9 cellular contexts compared by ENCODE assay signal in the genomic region with DNA sequence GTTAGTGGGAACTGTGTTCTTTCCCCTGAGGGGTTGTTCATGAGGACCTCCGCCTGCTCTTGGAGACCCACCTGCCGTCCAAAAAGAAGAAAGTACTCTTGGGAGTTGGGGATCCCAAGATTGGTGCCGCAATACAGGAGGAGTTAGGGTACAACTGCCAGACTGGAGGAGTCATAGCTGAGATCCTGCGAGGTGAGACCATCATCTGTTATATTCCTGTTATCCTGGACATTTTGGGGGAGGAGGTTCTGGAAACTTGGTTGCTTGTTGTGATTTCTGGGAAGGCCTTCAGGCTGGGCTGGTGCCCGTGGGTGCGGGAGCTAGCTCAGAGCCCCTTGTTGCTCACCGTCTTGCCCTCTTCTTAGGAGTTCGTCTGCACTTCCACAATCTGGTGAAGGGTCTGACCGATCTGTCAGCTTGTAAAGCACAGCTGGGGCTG. TPM values are rescaled to one million over a fixed set of nuclear protein-coding genes. Genes with fewer than 3 reads are reported as not detected.
A peak's percentile ranks its signal among the peaks of the same experiment; 100 is the strongest.
DNase-seq lines count a peak whose midpoint lies in the region; ATAC-seq, FAIRE-seq and TF ChIP-seq lines count a peak whose summit lies in the region.
"Had no signal": no experiment of that assay in that cellular context is flagged by ENCODE, and none has a peak within 500 bp of the region (broad histone marks: within the 10 kb centered on the region; RNA-seq: fewer than 3 reads in every experiment).

No MANE protein-coding gene starts in this region.

- H3K27me3 ChIP-seq in HepG2 (ENCODE audit: control insufficient read depth in 1 of 2, insufficient read depth in 2 of 2, low read length in 2 of 2): no peaks in the 10 kb centered on the region; a peak in 1 of 5 replicates
- no peaks in the 10 kb centered on the region for H3K27me3 ChIP-seq in right lobe of liver
- H3K27me3 ChIP-seq in iPS-15b (ENCODE audit: control insufficient read depth, insufficient read depth, low read length): no peaks in the 10 kb centered on the region

- H3K4me2 ChIP-seq in HepG2 (ENCODE audit: low read depth, low read length): peak overlapping the region; percentile 100

- H3K4me1 ChIP-seq in HepG2 (ENCODE audit: insufficient read depth, low read length): peaks cover 43% of the 10 kb centered on the region
- peaks cover 0 to 17% (median 5%) of the 10 kb centered on the region in 4 donors for H3K4me1 ChIP-seq in right lobe of liver
- peaks cover 3% of the 10 kb centered on the region for H3K4me1 ChIP-seq in iPS-15b (ENCODE audit: control insufficient read depth, insufficient read depth, low read length)

- TF ChIP-seq EP300 in HepG2 (IDR thresholded peaks at IDR 0.05; ENCODE audit: low read depth in 2 of 2, low read length in 2 of 2): no peak
- no peak for TF ChIP-seq EP300 in HepG2 (CRISPR knock-in tag; IDR thresholded peaks at IDR 0.05; ENCODE audit: borderline replicate concordance)

- H3K36me3 Mint-ChIP-seq in activated CD8-positive, alpha-beta T cell treated with anti-CD3 and anti-CD28 coated beads for 36 hours (ENCODE audit: low read depth): peaks cover 66% of the 10 kb centered on the region
- H3K36me3 Mint-ChIP-seq in type B pancreatic cell: peaks cover 38% of the 10 kb centered on the region

- POLR2A ChIA-PET in HepG2 (lab: Yijun Ruan, JAX): interaction anchor here (2.8 to 7.0 kb wide), 2 partner anchors 10 to 13 kb away, joined by 7 to 151 read pairs; a partner anchor contains a TSS
- POLR2A ChIA-PET in activated CD8-positive, alpha-beta T cell treated with anti-CD3 and anti-CD28 coated beads for 36 hours (lab: Charles Lee): interaction anchor here (0.7 to 9.2 kb wide), 8 partner anchors 10 to 390 kb away, joined by 3 to 156 read pairs (median 5); a partner anchor contains a TSS

- peak overlapping the region; percentile 90 for H3K27ac Mint-ChIP-seq in activated CD8-positive, alpha-beta T cell treated with anti-CD3 and anti-CD28 coated beads for 36 hours
- peak overlapping the region; percentile 64 for H3K27ac Mint-ChIP-seq in type B pancreatic cell

- no peak for ATAC-seq in HepG2
- ATAC-seq in right lobe of liver: no peak
- no peak for ATAC-seq in activated CD8-positive, alpha-beta T cell treated with anti-CD3 and anti-CD28 coated beads for 36 hours
- ATAC-seq in left lobe of liver: no peak

- 81% methylated on average over 9 of the region's 9 CpGs for WGBS in HepG2 (ENCODE audit: low lambda C conversion rate)
- WGBS in right lobe of liver (ENCODE audit: insufficient coverage, low coverage, low lambda C conversion rate, missing lambda C conversion rate): 86% methylated on average over 2 of the region's 9 CpGs

- H3K4me3 ChIP-seq in HepG2 (replicated peaks in 1 of 3; ENCODE audit: insufficient read depth in 1 of 3, low read depth in 2 of 3, low read length in 3 of 3) (peak overlapping the region; percentile 60 to 97 (median 83)), right lobe of liver (no peak overlapping the region), iPS-15b (ENCODE audit: low read depth, low read length) (peak overlapping the region; percentile 98)

- peaks cover 46% of the 10 kb centered on the region for H3K79me2 ChIP-seq in HepG2 (ENCODE audit: insufficient read depth, low read length)

- BruUV-seq in HepG2 (replicated peaks; lab: Mats Ljungman, UMichigan): no TSS peak

- peaks cover 58% of the 10 kb centered on the region for H4K20me1 ChIP-seq in HepG2 (ENCODE audit: insufficient read depth, low read length)

- in situ Hi-C loops in HepG2 (cut with HindIII; ENCODE audit: extremely low pct_ligation_motif_present, low pct_unique_long_range_greater_than_20kb): no loop called here

- peak overlapping the region; percentile 89 for H3K4me3 Mint-ChIP-seq in activated CD8-positive, alpha-beta T cell treated with anti-CD3 and anti-CD28 coated beads for 36 hours
- peak overlapping the region; percentile 93 for H3K4me3 Mint-ChIP-seq in type B pancreatic cell

- H3K9ac ChIP-seq in HepG2 (ENCODE audit: insufficient read depth, low read depth, low read length) (peak overlapping the region; percentile 88), iPS-15b (ENCODE audit: low read depth, low read length) (peak overlapping the region; percentile 92)

- DNase-seq in HepG2 (ENCODE audit: low spot score) (no peak), right lobe of liver (no peak), type B pancreatic cell (ENCODE audit: extremely low spot score, unreplicated experiment) (no peak), left lobe of liver (ENCODE audit: low spot score) (no peak)
- no peak for DNase-seq in activated CD8-positive, alpha-beta T cell treated with anti-CD3 and anti-CD28 coated beads for 36 hours
- no peak for DNase-seq in NK-92 treated with Interleukin-12 subunit alpha and Interleukin-12 subunit beta, amount 100 ng/mL, for 24 hours (lab: John Stamatoyannopoulos, UW)
- DNase-seq in stimulated activated CD4-positive, alpha-beta T cell treated with anti-CD3 and anti-CD28 coated beads, Interleukin-4, amount 100 ng/mL, for 1 hour: no peak
- DNase-seq: NCI-H1092 treated with DMSO at 0.1 percent for 48 hours had no signal

- CTCF ChIA-PET in HepG2 (lab: Yijun Ruan, JAX; ENCODE audit: low intra/inter-chr PET ratio, low total read pairs): no interaction called here
- CTCF ChIA-PET in activated CD8-positive, alpha-beta T cell treated with anti-CD3 and anti-CD28 coated beads for 36 hours (lab: Charles Lee): interaction anchor here (9.3 kb wide), 1 partner anchor 132 kb away, joined by 103 read pairs; no protein-coding TSS in a partner anchor

- H3K9me3 Mint-ChIP-seq in activated CD8-positive, alpha-beta T cell treated with anti-CD3 and anti-CD28 coated beads for 36 hours: no peaks in the 10 kb centered on the region
- no peaks in the 10 kb centered on the region for H3K9me3 Mint-ChIP-seq in type B pancreatic cell

- peak overlapping the region; percentile 5 for H3K27ac ChIP-seq in HepG2 (ENCODE audit: extremely low read length, insufficient read depth, low read length)
- no peak overlapping the region for H3K27ac ChIP-seq in right lobe of liver

- H2AFZ ChIP-seq in HepG2 (ENCODE audit: low read length): no peak overlapping the region

- FAIRE-seq in HepG2 (lab: Jason Lieb, UNC): no peak

- TF ChIP-seq RAD21 in HepG2 (CRISPR knock-in tag; IDR thresholded peaks at IDR 0.05): no peak

- no peak for TF ChIP-seq POLR2A in HepG2 (IDR thresholded peaks at IDR 0.05; ENCODE audit: insufficient read depth in 1 of 2, low read depth in 2 of 2, low read length in 2 of 2)
- no peak for TF ChIP-seq POLR2A in right lobe of liver (IDR thresholded peaks at IDR 0.05)

- intact Hi-C loops in HepG2 (cut with micrococcal nuclease; ENCODE audit: unreplicated experiment) (loop anchor here (5.0 kb wide), 2 partner anchors 142 to 187 kb away; no protein-coding TSS in a partner anchor), right lobe of liver (cut with DNase I) (no loop called here)
- intact Hi-C loops in activated CD8-positive, alpha-beta T cell treated with anti-CD3 and anti-CD28 coated beads for 36 hours (cut with micrococcal nuclease): no loop called here

- H3K36me3 ChIP-seq in HepG2 (replicated peaks in 1 of 2; ENCODE audit: control insufficient read depth in 1 of 2, insufficient read depth in 2 of 2, low read length in 2 of 2) (peaks cover 38 to 57% of the 10 kb centered on the region in 2 experiments), right lobe of liver (peaks cover 9 to 53% (median 32%) of the 10 kb centered on the region in 4 donors), iPS-15b (ENCODE audit: control insufficient read depth, insufficient read depth, low read length) (peaks cover 54% of the 10 kb centered on the region)

- H3K4me1 Mint-ChIP-seq in activated CD8-positive, alpha-beta T cell treated with anti-CD3 and anti-CD28 coated beads for 36 hours (ENCODE audit: low read depth): peaks cover 46% of the 10 kb centered on the region
- H3K4me1 Mint-ChIP-seq in type B pancreatic cell (ENCODE audit: unreplicated experiment): peaks cover 14% of the 10 kb centered on the region

- H3K9me3 ChIP-seq in HepG2 (ENCODE audit: low read length) (no peaks in the 10 kb centered on the region), right lobe of liver (no peaks in the 10 kb centered on the region), iPS-15b (ENCODE audit: control insufficient read depth, insufficient read depth, low read length) (no peaks in the 10 kb centered on the region)

- TF ChIP-seq CTCF in HepG2 (CRISPR knock-in tag; IDR thresholded peaks at IDR 0.05) (no peak), right lobe of liver (IDR thresholded peaks at IDR 0.05) (no peak), type B pancreatic cell (conservative IDR thresholded peaks at IDR 0.05) (no peak)
- TF ChIP-seq CTCF in activated CD8-positive, alpha-beta T cell treated with anti-CD3 and anti-CD28 coated beads for 36 hours (IDR thresholded peaks at IDR 0.05): no peak

- H3K27me3 Mint-ChIP-seq in activated CD8-positive, alpha-beta T cell treated with anti-CD3 and anti-CD28 coated beads for 36 hours: no peaks in the 10 kb centered on the region
- H3K27me3 Mint-ChIP-seq in type B pancreatic cell: no peaks in the 10 kb centered on the region

RNA-seq across cellular contexts. Expression of a gene that starts 2.0 kb away (rescaled TPM):
- total RNA-seq in HepG2 (2016; rRNA removed; fragmentation: Illumina TruSeq; extraction: Trizol) (646 and 1,116 TPM in 2 replicates), right lobe of liver (10 to 100 TPM; 32.7 to 60.9 (median 42.7) TPM), type B pancreatic cell (ENCODE audit: low replicate concordance) (203 and 364 TPM in 2 replicates), left lobe of liver (30.4 TPM)
- total RNA-seq in HepG2 (2016; cell fraction: cytosol; rRNA removed; fragmentation: Illumina TruSeq; extraction: Trizol; ENCODE audit: low read depth): 3,280 and 3,642 TPM in 2 replicates
- 600 and 1,127 TPM in 2 replicates for total RNA-seq in HepG2 (2016; cell fraction: insoluble cytoplasmic fraction; rRNA removed; fragmentation: Illumina TruSeq; extraction: Trizol)
- total RNA-seq in HepG2 (2016; cell fraction: membrane; rRNA removed; fragmentation: Illumina TruSeq; extraction: Trizol): 2,832 and 3,011 TPM in 2 replicates
- total RNA-seq in HepG2 (2016; cell fraction: nucleus; rRNA removed; fragmentation: Illumina TruSeq; extraction: Trizol): 1,362 and 1,462 TPM in 2 replicates
- 369 and 374 TPM in 2 replicates for polyA plus RNA-seq in HepG2 (2011; rRNA removed)
- 207 and 225 TPM in 2 replicates for polyA plus RNA-seq in HepG2 (2011; cell fraction: cytosol; rRNA removed)
- 1,398 and 1,412 TPM in 2 replicates for polyA plus RNA-seq in HepG2 (2011; cell fraction: nucleus; rRNA removed)
- 352 and 481 TPM in 2 replicates for polyA plus RNA-seq in HepG2 (2012)
- 3,484 and 3,697 TPM in 2 replicates for polyA plus RNA-seq in HepG2 (2016; cell fraction: cytosol; fragmentation: Illumina TruSeq; extraction: Trizol; ENCODE audit: low read depth)
- 637 and 642 TPM in 2 replicates for polyA plus RNA-seq in HepG2 (2016; cell fraction: insoluble cytoplasmic fraction; fragmentation: Illumina TruSeq; extraction: Trizol; ENCODE audit: low read depth)
- polyA plus RNA-seq in HepG2 (2016; cell fraction: membrane; fragmentation: Illumina TruSeq; extraction: Trizol; ENCODE audit: low read depth): 2,607 and 2,624 TPM in 2 replicates
- polyA plus RNA-seq in HepG2 (2016; cell fraction: nucleus; fragmentation: Illumina TruSeq; extraction: Trizol; ENCODE audit: insufficient read depth, low read depth): 3,019 and 3,117 TPM in 2 replicates
- polyA minus RNA-seq in HepG2 (2011; rRNA and poly(A)+ RNA removed; ENCODE audit: low replicate concordance): 388 and 403 TPM in 2 replicates
- polyA minus RNA-seq in HepG2 (2011; cell fraction: cytosol; rRNA and poly(A)+ RNA removed): 134 TPM in 2 replicates
- 938 and 1,127 TPM in 2 replicates for polyA minus RNA-seq in HepG2 (2011; cell fraction: nucleus; rRNA and poly(A)+ RNA removed)
- 100 to 1,000 TPM; 587 to 596 TPM for total RNA-seq in activated CD8-positive, alpha-beta T cell treated with anti-CD3 and anti-CD28 coated beads for 36 hours

RNA-seq across cellular contexts. Expression of a gene that starts 9.6 kb away (rescaled TPM):
- 215 and 246 TPM in 2 replicates for total RNA-seq in HepG2 (2016; rRNA removed; fragmentation: Illumina TruSeq; extraction: Trizol)
- 33.7 and 38.0 TPM in 2 replicates for total RNA-seq in HepG2 (2016; cell fraction: cytosol; rRNA removed; fragmentation: Illumina TruSeq; extraction: Trizol; ENCODE audit: low read depth)
- 222 and 260 TPM in 2 replicates for total RNA-seq in HepG2 (2016; cell fraction: insoluble cytoplasmic fraction; rRNA removed; fragmentation: Illumina TruSeq; extraction: Trizol)
- 44.8 and 48.2 TPM in 2 replicates for total RNA-seq in HepG2 (2016; cell fraction: membrane; rRNA removed; fragmentation: Illumina TruSeq; extraction: Trizol)
- 137 and 140 TPM in 2 replicates for total RNA-seq in HepG2 (2016; cell fraction: nucleus; rRNA removed; fragmentation: Illumina TruSeq; extraction: Trizol)
- polyA plus RNA-seq in HepG2 (2011; rRNA removed): 245 and 254 TPM in 2 replicates
- polyA plus RNA-seq in HepG2 (2011; cell fraction: cytosol; rRNA removed): 222 and 246 TPM in 2 replicates
- polyA plus RNA-seq in HepG2 (2011; cell fraction: nucleus; rRNA removed): 901 and 966 TPM in 2 replicates
- polyA plus RNA-seq in HepG2 (2012): 156 and 158 TPM in 2 replicates
- polyA plus RNA-seq in HepG2 (2016; cell fraction: cytosol; fragmentation: Illumina TruSeq; extraction: Trizol; ENCODE audit: low read depth): 22.8 and 27.4 TPM in 2 replicates
- 207 and 216 TPM in 2 replicates for polyA plus RNA-seq in HepG2 (2016; cell fraction: insoluble cytoplasmic fraction; fragmentation: Illumina TruSeq; extraction: Trizol; ENCODE audit: low read depth)
- 27.1 and 32.5 TPM in 2 replicates for polyA plus RNA-seq in HepG2 (2016; cell fraction: membrane; fragmentation: Illumina TruSeq; extraction: Trizol; ENCODE audit: low read depth)
- polyA plus RNA-seq in HepG2 (2016; cell fraction: nucleus; fragmentation: Illumina TruSeq; extraction: Trizol; ENCODE audit: insufficient read depth, low read depth): 236 and 251 TPM in 2 replicates
- polyA minus RNA-seq in HepG2 (2011; rRNA and poly(A)+ RNA removed; ENCODE audit: low replicate concordance): 107 and 189 TPM in 2 replicates
- 74.0 and 74.8 TPM in 2 replicates for polyA minus RNA-seq in HepG2 (2011; cell fraction: cytosol; rRNA and poly(A)+ RNA removed)
- 230 and 248 TPM in 2 replicates for polyA minus RNA-seq in HepG2 (2011; cell fraction: nucleus; rRNA and poly(A)+ RNA removed)
- total RNA-seq in right lobe of liver: 10 to 100 TPM; 37.6 to 78.1 (median 43.6) TPM
- 100 to 1,000 TPM; 109 to 114 TPM for total RNA-seq in activated CD8-positive, alpha-beta T cell treated with anti-CD3 and anti-CD28 coated beads for 36 hours
- total RNA-seq in type B pancreatic cell (ENCODE audit: low replicate concordance): 85.6 and 101 TPM in 2 replicates
- 46.9 TPM for total RNA-seq in left lobe of liver

RNA-seq across cellular contexts. Expression of a gene that starts 38.2 kb away (rescaled TPM):
- total RNA-seq in HepG2 (2016; rRNA removed; fragmentation: Illumina TruSeq; extraction: Trizol) (0.84 TPM in 1 of 2 replicates, not detected in the other), right lobe of liver (10 to 100 TPM in 1 of 6 experiments, 1 to 10 TPM in 5; 2.8 to 16.6 (median 6.2) TPM), type B pancreatic cell (ENCODE audit: low replicate concordance) (11.4 and 17.9 TPM in 2 replicates), left lobe of liver (8.9 TPM)
- total RNA-seq in HepG2 (2016; cell fraction: cytosol; rRNA removed; fragmentation: Illumina TruSeq; extraction: Trizol; ENCODE audit: low read depth): not detected in 2 replicates
- total RNA-seq in HepG2 (2016; cell fraction: insoluble cytoplasmic fraction; rRNA removed; fragmentation: Illumina TruSeq; extraction: Trizol): 0.13 and 0.15 TPM in 2 replicates
- total RNA-seq in HepG2 (2016; cell fraction: membrane; rRNA removed; fragmentation: Illumina TruSeq; extraction: Trizol): 0.34 TPM in 2 replicates
- 0.34 and 0.56 TPM in 2 replicates for total RNA-seq in HepG2 (2016; cell fraction: nucleus; rRNA removed; fragmentation: Illumina TruSeq; extraction: Trizol)
- polyA plus RNA-seq in HepG2 (2011; rRNA removed): 2.2 and 5.2 TPM in 2 replicates
- polyA plus RNA-seq in HepG2 (2011; cell fraction: cytosol; rRNA removed): 1.7 and 2.0 TPM in 2 replicates
- 19.5 and 21.3 TPM in 2 replicates for polyA plus RNA-seq in HepG2 (2011; cell fraction: nucleus; rRNA removed)
- polyA plus RNA-seq in HepG2 (2012): 3.4 and 9.8 TPM in 2 replicates
- 0.10 and 0.52 TPM in 2 replicates for polyA plus RNA-seq in HepG2 (2016; cell fraction: cytosol; fragmentation: Illumina TruSeq; extraction: Trizol; ENCODE audit: low read depth)
- polyA plus RNA-seq in HepG2 (2016; cell fraction: insoluble cytoplasmic fraction; fragmentation: Illumina TruSeq; extraction: Trizol; ENCODE audit: low read depth): 0.11 and 0.45 TPM in 2 replicates
- 0.17 and 0.41 TPM in 2 replicates for polyA plus RNA-seq in HepG2 (2016; cell fraction: membrane; fragmentation: Illumina TruSeq; extraction: Trizol; ENCODE audit: low read depth)
- polyA plus RNA-seq in HepG2 (2016; cell fraction: nucleus; fragmentation: Illumina TruSeq; extraction: Trizol; ENCODE audit: insufficient read depth, low read depth): 1.1 and 2.1 TPM in 2 replicates
- polyA minus RNA-seq in HepG2 (2011; rRNA and poly(A)+ RNA removed; ENCODE audit: low replicate concordance): 3.8 TPM in 1 of 2 replicates, not detected in the other
- polyA minus RNA-seq in HepG2 (2011; cell fraction: cytosol; rRNA and poly(A)+ RNA removed): 1.3 and 2.1 TPM in 2 replicates
- 4.8 and 7.2 TPM in 2 replicates for polyA minus RNA-seq in HepG2 (2011; cell fraction: nucleus; rRNA and poly(A)+ RNA removed)
- total RNA-seq in activated CD8-positive, alpha-beta T cell treated with anti-CD3 and anti-CD28 coated beads for 36 hours: 1 to 10 TPM; 1.1 to 1.2 TPM

Comparison
In these comparisons a context has a peak if more than half of its experiments do, and no peak if none do; other contexts are left out.
1. H3K4me3 ChIP-seq: peak in HepG2 (3 of 3) and iPS-15b (single experiment); none in right lobe of liver (0 of 3).